ENCODE assay signal across 2 cellular contexts in the genomic region with DNA sequence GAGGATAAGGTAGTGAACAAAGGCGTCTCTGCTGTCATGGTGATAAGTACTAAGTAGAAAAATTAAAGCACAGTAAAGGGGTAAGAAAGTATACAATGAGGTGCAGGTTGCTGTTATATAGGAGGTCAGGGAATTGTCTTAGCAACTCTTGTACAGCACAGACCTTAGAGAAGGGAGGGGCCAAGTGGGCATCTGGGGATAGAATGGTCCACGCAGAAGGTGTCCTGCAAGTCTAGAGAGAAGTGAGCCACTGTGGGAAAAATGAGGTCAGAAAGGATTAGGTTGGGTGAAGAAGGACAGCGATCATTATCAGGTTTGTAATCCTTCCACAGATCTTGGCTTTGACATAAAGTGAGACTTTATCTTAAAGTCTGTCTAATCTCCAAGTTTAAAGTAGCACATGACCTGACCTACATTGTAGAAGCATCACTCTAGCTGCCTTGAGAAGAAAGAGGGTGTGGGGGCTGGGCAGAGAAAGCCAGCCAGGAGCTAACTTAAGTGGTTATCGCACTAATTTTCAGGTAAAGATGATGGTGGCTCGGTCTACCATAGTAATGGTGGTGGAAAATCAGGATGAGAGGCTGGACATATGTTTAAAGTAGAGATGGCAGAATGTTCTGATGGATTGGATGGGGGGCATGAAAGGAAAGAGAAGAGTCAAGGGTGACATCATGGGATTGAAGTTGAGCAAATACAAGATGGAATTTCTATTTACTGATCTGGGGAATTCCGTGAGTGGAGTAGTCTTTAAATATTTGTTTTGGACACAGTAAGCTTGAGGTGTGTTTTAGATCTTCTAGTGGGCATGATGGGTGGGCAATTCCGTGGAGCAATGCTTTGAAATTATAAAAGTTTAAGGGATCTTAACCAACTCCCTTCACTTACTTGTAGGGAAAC.
TF ChIP-seq lines count a peak whose summit lies in the region.

No MANE protein-coding gene starts in this region.

TF ChIP-seq in A549, 52 proteins besides CTCF, POLR2A, EP300 and RAD21 (continued from another document):
- TF ChIP-seq, protein P1, sequence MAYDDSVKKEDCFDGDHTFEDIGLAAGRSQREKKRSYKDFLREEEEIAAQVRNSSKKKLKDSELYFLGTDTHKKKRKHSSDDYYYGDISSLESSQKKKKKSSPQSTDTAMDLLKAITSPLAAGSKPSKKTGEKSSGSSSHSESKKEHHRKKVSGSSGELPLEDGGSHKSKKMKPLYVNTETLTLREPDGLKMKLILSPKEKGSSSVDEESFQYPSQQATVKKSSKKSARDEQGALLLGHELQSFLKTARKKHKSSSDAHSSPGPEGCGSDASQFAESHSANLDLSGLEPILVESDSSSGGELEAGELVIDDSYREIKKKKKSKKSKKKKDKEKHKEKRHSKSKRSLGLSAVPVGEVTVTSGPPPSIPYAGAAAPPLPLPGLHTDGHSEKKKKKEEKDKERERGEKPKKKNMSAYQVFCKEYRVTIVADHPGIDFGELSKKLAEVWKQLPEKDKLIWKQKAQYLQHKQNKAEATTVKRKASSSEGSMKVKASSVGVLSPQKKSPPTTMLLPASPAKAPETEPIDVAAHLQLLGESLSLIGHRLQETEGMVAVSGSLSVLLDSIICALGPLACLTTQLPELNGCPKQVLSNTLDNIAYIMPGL (CRISPR knock-in tag; IDR thresholded peaks at IDR 0.05; ENCODE audit: borderline replicate concordance): no peak
- TF ChIP-seq EHF (CRISPR knock-in tag; IDR thresholded peaks at IDR 0.05) (no peak), CBX8 (IDR thresholded peaks at IDR 0.05) (no peak), SMC3 (IDR thresholded peaks at IDR 0.05) (no peak), ZSCAN20 (CRISPR knock-in tag; IDR thresholded peaks at IDR 0.05) (no peak), ESRRA (IDR thresholded peaks at IDR 0.05; ENCODE audit: borderline replicate concordance, low read length) (no peak), NR3C1 (IDR thresholded peaks at IDR 0.05) (no peak), KDM1A (IDR thresholded peaks at IDR 0.05; ENCODE audit: low read depth) (no peak), TFCP2L1 (CRISPR knock-in tag; IDR thresholded peaks at IDR 0.05) (no peak), CEBPB (IDR thresholded peaks at IDR 0.05) (peak in 1 of 2 experiments; percentile 20; a peak in 1 of 4 replicates), RCOR1 (IDR thresholded peaks at IDR 0.05; ENCODE audit: low read depth, low read length) (no peak), FOSB (CRISPR knock-in tag; IDR thresholded peaks at IDR 0.05) (no peak), POLR2AphosphoS2 (conservative IDR thresholded peaks at IDR 0.05; ENCODE audit: low read length) (no peak), SREBF2 (IDR thresholded peaks at IDR 0.05) (no peak), RFX5 (IDR thresholded peaks at IDR 0.05) (no peak), JUN (IDR thresholded peaks at IDR 0.05) (peak in 1 of 2 experiments; percentile 56; a peak in 2 of 5 replicates), HOXB13 (CRISPR knock-in tag; IDR thresholded peaks at IDR 0.05; ENCODE audit: low read depth) (no peak), CHD4 (IDR thresholded peaks at IDR 0.05; ENCODE audit: borderline replicate concordance) (no peak), PHF8 (IDR thresholded peaks at IDR 0.05; ENCODE audit: borderline replicate concordance, low read depth) (no peak), MAZ (IDR thresholded peaks at IDR 0.05; ENCODE audit: borderline replicate concordance, low read depth, low read length) (no peak)

TF ChIP-seq in GM23338, 12 proteins besides CTCF, POLR2A, EP300 and RAD21 (continued from another document):
- TF ChIP-seq, protein P2, sequence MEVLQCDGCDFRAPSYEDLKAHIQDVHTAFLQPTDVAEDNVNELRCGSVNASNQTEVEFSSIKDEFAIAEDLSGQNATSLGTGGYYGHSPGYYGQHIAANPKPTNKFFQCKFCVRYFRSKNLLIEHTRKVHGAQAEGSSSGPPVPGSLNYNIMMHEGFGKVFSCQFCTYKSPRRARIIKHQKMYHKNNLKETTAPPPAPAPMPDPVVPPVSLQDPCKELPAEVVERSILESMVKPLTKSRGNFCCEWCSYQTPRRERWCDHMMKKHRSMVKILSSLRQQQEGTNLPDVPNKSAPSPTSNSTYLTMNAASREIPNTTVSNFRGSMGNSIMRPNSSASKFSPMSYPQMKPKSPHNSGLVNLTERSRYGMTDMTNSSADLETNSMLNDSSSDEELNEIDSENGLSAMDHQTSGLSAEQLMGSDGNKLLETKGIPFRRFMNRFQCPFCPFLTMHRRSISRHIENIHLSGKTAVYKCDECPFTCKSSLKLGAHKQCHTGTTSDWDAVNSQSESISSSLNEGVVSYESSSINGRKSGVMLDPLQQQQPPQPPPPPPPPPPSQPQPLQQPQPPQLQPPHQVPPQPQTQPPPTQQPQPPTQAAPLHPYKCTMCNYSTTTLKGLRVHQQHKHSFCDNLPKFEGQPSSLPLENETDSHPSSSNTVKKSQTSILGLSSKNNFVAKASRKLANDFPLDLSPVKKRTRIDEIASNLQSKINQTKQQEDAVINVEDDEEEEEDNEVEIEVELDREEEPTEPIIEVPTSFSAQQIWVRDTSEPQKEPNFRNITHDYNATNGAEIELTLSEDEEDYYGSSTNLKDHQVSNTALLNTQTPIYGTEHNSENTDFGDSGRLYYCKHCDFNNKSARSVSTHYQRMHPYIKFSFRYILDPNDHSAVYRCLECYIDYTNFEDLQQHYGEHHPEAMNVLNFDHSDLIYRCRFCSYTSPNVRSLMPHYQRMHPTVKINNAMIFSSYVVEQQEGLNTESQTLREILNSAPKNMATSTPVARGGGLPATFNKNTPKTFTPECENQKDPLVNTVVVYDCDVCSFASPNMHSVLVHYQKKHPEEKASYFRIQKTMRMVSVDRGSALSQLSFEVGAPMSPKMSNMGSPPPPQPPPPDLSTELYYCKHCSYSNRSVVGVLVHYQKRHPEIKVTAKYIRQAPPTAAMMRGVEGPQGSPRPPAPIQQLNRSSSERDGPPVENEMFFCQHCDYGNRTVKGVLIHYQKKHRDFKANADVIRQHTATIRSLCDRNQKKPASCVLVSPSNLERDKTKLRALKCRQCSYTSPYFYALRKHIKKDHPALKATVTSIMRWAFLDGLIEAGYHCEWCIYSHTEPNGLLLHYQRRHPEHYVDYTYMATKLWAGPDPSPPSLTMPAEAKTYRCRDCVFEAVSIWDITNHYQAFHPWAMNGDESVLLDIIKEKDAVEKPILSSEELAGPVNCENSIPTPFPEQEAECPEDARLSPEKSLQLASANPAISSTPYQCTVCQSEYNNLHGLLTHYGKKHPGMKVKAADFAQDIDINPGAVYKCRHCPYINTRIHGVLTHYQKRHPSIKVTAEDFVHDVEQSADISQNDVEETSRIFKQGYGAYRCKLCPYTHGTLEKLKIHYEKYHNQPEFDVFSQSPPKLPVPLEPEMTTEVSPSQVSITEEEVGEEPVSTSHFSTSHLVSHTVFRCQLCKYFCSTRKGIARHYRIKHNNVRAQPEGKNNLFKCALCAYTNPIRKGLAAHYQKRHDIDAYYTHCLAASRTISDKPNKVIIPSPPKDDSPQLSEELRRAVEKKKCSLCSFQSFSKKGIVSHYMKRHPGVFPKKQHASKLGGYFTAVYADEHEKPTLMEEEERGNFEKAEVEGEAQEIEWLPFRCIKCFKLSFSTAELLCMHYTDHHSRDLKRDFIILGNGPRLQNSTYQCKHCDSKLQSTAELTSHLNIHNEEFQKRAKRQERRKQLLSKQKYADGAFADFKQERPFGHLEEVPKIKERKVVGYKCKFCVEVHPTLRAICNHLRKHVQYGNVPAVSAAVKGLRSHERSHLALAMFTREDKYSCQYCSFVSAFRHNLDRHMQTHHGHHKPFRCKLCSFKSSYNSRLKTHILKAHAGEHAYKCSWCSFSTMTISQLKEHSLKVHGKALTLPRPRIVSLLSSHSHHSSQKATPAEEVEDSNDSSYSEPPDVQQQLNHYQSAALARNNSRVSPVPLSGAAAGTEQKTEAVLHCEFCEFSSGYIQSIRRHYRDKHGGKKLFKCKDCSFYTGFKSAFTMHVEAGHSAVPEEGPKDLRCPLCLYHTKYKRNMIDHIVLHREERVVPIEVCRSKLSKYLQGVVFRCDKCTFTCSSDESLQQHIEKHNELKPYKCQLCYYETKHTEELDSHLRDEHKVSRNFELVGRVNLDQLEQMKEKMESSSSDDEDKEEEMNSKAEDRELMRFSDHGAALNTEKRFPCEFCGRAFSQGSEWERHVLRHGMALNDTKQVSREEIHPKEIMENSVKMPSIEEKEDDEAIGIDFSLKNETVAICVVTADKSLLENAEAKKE (CRISPR knock-in tag; IDR thresholded peaks at IDR 0.05): no peak
- TF ChIP-seq JUNB (IDR thresholded peaks at IDR 0.05; ENCODE audit: unreplicated experiment) (no peak), ZNF331 (CRISPR knock-in tag; IDR thresholded peaks at IDR 0.05; ENCODE audit: low read depth) (no peak), ZNF114 (CRISPR knock-in tag; IDR thresholded peaks at IDR 0.05) (no peak), EZH2phosphoT487 (IDR thresholded peaks at IDR 0.05; ENCODE audit: unreplicated experiment) (no peak), STAT1 (IDR thresholded peaks at IDR 0.05; ENCODE audit: unreplicated experiment) (no peak), EZH2 (IDR thresholded peaks at IDR 0.05; ENCODE audit: low read depth, unreplicated experiment) (no peak), POLR2AphosphoS5 (IDR thresholded peaks at IDR 0.05; ENCODE audit: low read depth) (no peak)
